Comparison of ENCODE assay signal across 1 cellular context in genomic region chr4:20454440-20455037, GRCh38.
TF ChIP-seq lines count a peak whose summit lies in the region.

No MANE protein-coding gene starts in this region.

TF ChIP-seq in SK-N-SH, 30 proteins besides CTCF, POLR2A, EP300 and RAD21 (continued from another document):
- TF ChIP-seq, protein P1, sequence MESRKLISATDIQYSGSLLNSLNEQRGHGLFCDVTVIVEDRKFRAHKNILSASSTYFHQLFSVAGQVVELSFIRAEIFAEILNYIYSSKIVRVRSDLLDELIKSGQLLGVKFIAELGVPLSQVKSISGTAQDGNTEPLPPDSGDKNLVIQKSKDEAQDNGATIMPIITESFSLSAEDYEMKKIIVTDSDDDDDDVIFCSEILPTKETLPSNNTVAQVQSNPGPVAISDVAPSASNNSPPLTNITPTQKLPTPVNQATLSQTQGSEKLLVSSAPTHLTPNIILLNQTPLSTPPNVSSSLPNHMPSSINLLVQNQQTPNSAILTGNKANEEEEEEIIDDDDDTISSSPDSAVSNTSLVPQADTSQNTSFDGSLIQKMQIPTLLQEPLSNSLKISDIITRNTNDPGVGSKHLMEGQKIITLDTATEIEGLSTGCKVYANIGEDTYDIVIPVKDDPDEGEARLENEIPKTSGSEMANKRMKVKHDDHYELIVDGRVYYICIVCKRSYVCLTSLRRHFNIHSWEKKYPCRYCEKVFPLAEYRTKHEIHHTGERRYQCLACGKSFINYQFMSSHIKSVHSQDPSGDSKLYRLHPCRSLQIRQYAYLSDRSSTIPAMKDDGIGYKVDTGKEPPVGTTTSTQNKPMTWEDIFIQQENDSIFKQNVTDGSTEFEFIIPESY (IDR thresholded peaks at IDR 0.05; ENCODE audit: borderline replicate concordance, low read depth), result no peak
- TF ChIP-seq GABPA (IDR thresholded peaks at IDR 0.05; ENCODE audit: low read depth) (no peak), NFIC (IDR thresholded peaks at IDR 0.05; ENCODE audit: borderline replicate concordance) (no peak), FOSL2 (IDR thresholded peaks at IDR 0.05; ENCODE audit: borderline replicate concordance, low read depth) (no peak)
